Comparison of ENCODE assay signal across 14 cellular contexts in genomic region chr3:155714295-155714718, GRCh38. TPM values are rescaled to one million over a fixed set of nuclear protein-coding genes. Genes with fewer than 3 reads are reported as not detected.
DNase-seq lines count a peak whose midpoint lies in the region; ATAC-seq, FAIRE-seq and TF ChIP-seq lines count a peak whose summit lies in the region.
"Had no signal": no experiment of that assay in that cellular context is flagged by ENCODE, and none has a peak within 500 bp of the region (broad histone marks: within the 10 kb centered on the region; RNA-seq: fewer than 3 reads in every experiment).

No MANE protein-coding gene starts in this region.

- H2AFZ ChIP-seq in HepG2 (ENCODE audit: low read length), result peak overlapping the region; percentile 63

- H3K4me1 ChIP-seq in HepG2 (ENCODE audit: insufficient read depth, low read length) (peaks cover 43% of the 10 kb centered on the region), right lobe of liver (no peaks in the 10 kb centered on the region)

- intact Hi-C loops in HepG2 (cut with micrococcal nuclease; ENCODE audit: unreplicated experiment), result loop anchor here (1.0 to 5.0 kb wide), 2 partner anchors 31 to 158 kb away; partner anchors contain the start of genes GMPS and PLCH1
- intact Hi-C loops in right lobe of liver (cut with DNase I), result no loop called here

- CTCF ChIA-PET in HepG2 (lab: Yijun Ruan, JAX; ENCODE audit: low intra/inter-chr PET ratio, low total read pairs), result no interaction called here

- peak; percentile 34; the same call in 1 of the 2 replicates for TF ChIP-seq RAD21 in HepG2 (CRISPR knock-in tag; IDR thresholded peaks at IDR 0.05)

- TF ChIP-seq POLR2A in HepG2 (IDR thresholded peaks at IDR 0.05; ENCODE audit: insufficient read depth in 1 of 2, low read depth in 2 of 2, low read length in 2 of 2), result no peak
- no peak for TF ChIP-seq POLR2A in right lobe of liver (IDR thresholded peaks at IDR 0.05)

- no peaks in the 10 kb centered on the region for H3K27me3 ChIP-seq in HepG2 (ENCODE audit: control insufficient read depth in 1 of 2, insufficient read depth in 2 of 2, low read length in 2 of 2)
- H3K27me3 ChIP-seq in right lobe of liver, result no peaks in the 10 kb centered on the region

- H4K20me1 ChIP-seq in HepG2 (ENCODE audit: insufficient read depth, low read length), result no peaks in the 10 kb centered on the region

- peak overlapping the region; percentile 68 for H3K4me2 ChIP-seq in HepG2 (ENCODE audit: low read depth, low read length)

- TF ChIP-seq CTCF in HepG2 (CRISPR knock-in tag; IDR thresholded peaks at IDR 0.05) (peak; percentile 59), right lobe of liver (IDR thresholded peaks at IDR 0.05) (no peak), GM20000 (IDR thresholded peaks at IDR 0.05; ENCODE audit: extremely low read depth, missing control alignments) (no peak)

- 0 out of 2 replicates have a peak, but pooled peaks cover 11% of the 10 kb centered on the region for H3K9me3 ChIP-seq in HepG2 (ENCODE audit: low read length)
- no peaks in the 10 kb centered on the region for H3K9me3 ChIP-seq in right lobe of liver

- peak; percentile 100 for ATAC-seq in HepG2
- ATAC-seq in right lobe of liver, result no peak
- no peak for ATAC-seq in GM18520 (IDR thresholded peaks at IDR 0.05; ENCODE audit: unreplicated experiment)
- ATAC-seq: activated CD8-positive, alpha-beta memory T cell treated with anti-CD3 and anti-CD28 coated beads, Interleukin-2, amount 10 ng/mL, durations not matched to agents 7 days and 5 days; effector memory CD8-positive, alpha-beta T cell had no signal

- peak; percentile 76 for FAIRE-seq in HepG2 (lab: Jason Lieb, UNC)

- H3K27ac ChIP-seq in HepG2 (ENCODE audit: extremely low read length, insufficient read depth, low read length) (peak overlapping the region; percentile 54), right lobe of liver (no peak overlapping the region)

- DNase-seq in HepG2 (ENCODE audit: low spot score) (peak; percentile 92), right lobe of liver (no peak), NCI-H69 (lab: John Stamatoyannopoulos, UW) (peak; percentile 94), iPS DF 19.7 (ENCODE audit: low read depth, low spot score) (peak; percentile 15), cerebellum (ENCODE audit: low spot score) (no peak), GM20000 (ENCODE audit: low spot score) (no peak)
- no peak for DNase-seq in stimulated activated CD4-positive, alpha-beta T cell treated with anti-CD3 and anti-CD28 coated beads, Interleukin-2, amount 100 ng/mL, for 48 hours
- DNase-seq: activated CD8-positive, alpha-beta memory T cell treated with anti-CD3 and anti-CD28 coated beads, Interleukin-2, amount 10 ng/mL, durations not matched to agents 7 days and 5 days; activated naive CD4-positive, alpha-beta T cell treated with Interleukin-2 at 50 U/mL for 16 hours; effector memory CD8-positive, alpha-beta T cell; foreskin fibroblast; stimulated activated CD4-positive, alpha-beta T cell treated with anti-CD3 and anti-CD28 coated beads, Interleukin-15, amount 100 ng/mL, for 24 hours; substantia nigra had no signal

- H3K4me3 ChIP-seq in HepG2 (replicated peaks in 1 of 3; ENCODE audit: insufficient read depth in 1 of 3, low read depth in 2 of 3, low read length in 3 of 3) (peak overlapping the region; percentile 9 to 29 (median 24); a peak in 4 of 6 replicates), right lobe of liver (no peak overlapping the region)

- 0% methylated on average over 5 of the region's 5 CpGs for WGBS in HepG2 (ENCODE audit: low lambda C conversion rate)
- 58% methylated on average over 3 of the region's 5 CpGs for WGBS in right lobe of liver (ENCODE audit: insufficient coverage, low coverage, low lambda C conversion rate, missing lambda C conversion rate)

- POLR2A ChIA-PET in HepG2 (lab: Yijun Ruan, JAX), result interaction anchor here (1.0 to 1.5 kb wide), 2 partner anchors 24 to 91 kb away, joined by 3 read pairs; no protein-coding TSS in a partner anchor

- H3K79me2 ChIP-seq in HepG2 (ENCODE audit: insufficient read depth, low read length), result no peaks in the 10 kb centered on the region

- H3K36me3 ChIP-seq in HepG2 (replicated peaks in 1 of 2; ENCODE audit: control insufficient read depth in 1 of 2, insufficient read depth in 2 of 2, low read length in 2 of 2) (no peaks in the 10 kb centered on the region), right lobe of liver (no peaks in the 10 kb centered on the region)

- in situ Hi-C loops in HepG2 (cut with HindIII; ENCODE audit: extremely low pct_ligation_motif_present, low pct_unique_long_range_greater_than_20kb), result no loop called here

- TF ChIP-seq EP300 in HepG2 (IDR thresholded peaks at IDR 0.05; ENCODE audit: low read depth in 2 of 2, low read length in 2 of 2) (peak in 1 of 2 experiments; percentile 78; a peak in 1 of 4 replicates), HepG2 (CRISPR knock-in tag; IDR thresholded peaks at IDR 0.05; ENCODE audit: borderline replicate concordance) (peak; percentile 45; the same call in 1 of the 2 replicates)

- BruUV-seq in HepG2 (replicated peaks; lab: Mats Ljungman, UMichigan), result no TSS peak

- H3K9ac ChIP-seq in HepG2 (ENCODE audit: insufficient read depth, low read depth, low read length), result peak overlapping the region; percentile 5; the same call in 1 of the 2 replicates

TF ChIP-seq in HepG2, 621 proteins besides CTCF, POLR2A, EP300 and RAD21 (continues in another document):
- no peak for TF ChIP-seq REST (IDR thresholded peaks at IDR 0.05; ENCODE audit: borderline replicate concordance in 1 of 2, low read depth in 1 of 2, low read length in 2 of 2)
- TF ChIP-seq ZNF451 (CRISPR knock-in tag; IDR thresholded peaks at IDR 0.05), result no peak
- no peak for TF ChIP-seq MAFG (CRISPR knock-in tag; IDR thresholded peaks at IDR 0.05)
- 0 out of 2 replicates have a peak, but pooled peaks have one; percentile 40 for TF ChIP-seq SSRP1 (CRISPR knock-in tag; IDR thresholded peaks at IDR 0.05)
- TF ChIP-seq SOX6 (IDR thresholded peaks at IDR 0.05), result no peak
- TF ChIP-seq SOX6 (CRISPR knock-in tag; IDR thresholded peaks at IDR 0.05), result peak; percentile 81
- TF ChIP-seq DNMT3B (CRISPR knock-in tag; conservative IDR thresholded peaks at IDR 0.05), result 0 out of 2 replicates have a peak, but pooled peaks have one; percentile 35
- peak; percentile 66; the same call in 1 of the 2 replicates for TF ChIP-seq SNAPC2 (CRISPR knock-in tag; IDR thresholded peaks at IDR 0.05)
- peak; percentile 63; the same call in 1 of the 2 replicates for TF ChIP-seq ELF3 (CRISPR knock-in tag; IDR thresholded peaks at IDR 0.05)
- TF ChIP-seq KLF11 (CRISPR knock-in tag; IDR thresholded peaks at IDR 0.05), result peak; percentile 20; the same call in 1 of the 2 replicates

RNA-seq across cellular contexts. Expression of gene PLCH1, which starts 30.6 kb away (rescaled TPM):
- total RNA-seq in HepG2 (2016; rRNA removed; fragmentation: Illumina TruSeq; extraction: Trizol), result 3.0 and 4.4 TPM in 2 replicates
- total RNA-seq in HepG2 (2016; cell fraction: cytosol; rRNA removed; fragmentation: Illumina TruSeq; extraction: Trizol; ENCODE audit: low read depth), result 0.81 and 0.97 TPM in 2 replicates
- total RNA-seq in HepG2 (2016; cell fraction: insoluble cytoplasmic fraction; rRNA removed; fragmentation: Illumina TruSeq; extraction: Trizol), result 2.8 and 4.1 TPM in 2 replicates
- total RNA-seq in HepG2 (2016; cell fraction: membrane; rRNA removed; fragmentation: Illumina TruSeq; extraction: Trizol), result 0.96 and 1.1 TPM in 2 replicates
- total RNA-seq in HepG2 (2016; cell fraction: nucleus; rRNA removed; fragmentation: Illumina TruSeq; extraction: Trizol), result 5.1 and 5.3 TPM in 2 replicates
- polyA plus RNA-seq in HepG2 (2011; rRNA removed), result 1.2 and 2.0 TPM in 2 replicates
- polyA plus RNA-seq in HepG2 (2011; cell fraction: cytosol; rRNA removed), result 1.1 and 1.3 TPM in 2 replicates
- 1.0 and 2.1 TPM in 2 replicates for polyA plus RNA-seq in HepG2 (2011; cell fraction: nucleus; rRNA removed)
- polyA plus RNA-seq in HepG2 (2012), result 1.0 and 1.7 TPM in 2 replicates
- 0.05 and 0.07 TPM in 2 replicates for polyA plus RNA-seq in HepG2 (2016; cell fraction: cytosol; fragmentation: Illumina TruSeq; extraction: Trizol; ENCODE audit: low read depth)
- polyA plus RNA-seq in HepG2 (2016; cell fraction: insoluble cytoplasmic fraction; fragmentation: Illumina TruSeq; extraction: Trizol; ENCODE audit: low read depth), result 2.0 and 2.5 TPM in 2 replicates
- 0.14 and 0.24 TPM in 2 replicates for polyA plus RNA-seq in HepG2 (2016; cell fraction: membrane; fragmentation: Illumina TruSeq; extraction: Trizol; ENCODE audit: low read depth)
- polyA plus RNA-seq in HepG2 (2016; cell fraction: nucleus; fragmentation: Illumina TruSeq; extraction: Trizol; ENCODE audit: insufficient read depth, low read depth), result 1.7 and 1.9 TPM in 2 replicates
- polyA minus RNA-seq in HepG2 (2011; rRNA and poly(A)+ RNA removed; ENCODE audit: low replicate concordance), result 0.07 and 4.3 TPM in 2 replicates
- 3.6 and 4.0 TPM in 2 replicates for polyA minus RNA-seq in HepG2 (2011; cell fraction: cytosol; rRNA and poly(A)+ RNA removed)
- 10.0 and 12.9 TPM in 2 replicates for polyA minus RNA-seq in HepG2 (2011; cell fraction: nucleus; rRNA and poly(A)+ RNA removed)
- under 1 TPM; 0.07 to 0.25 (median 0.17) TPM for total RNA-seq in right lobe of liver
- 25.0 TPM for total RNA-seq in cerebellum

Comparison
In these comparisons a context has a peak if more than half of its experiments do, and no peak if none do; other contexts are left out.
1. DNase-seq: peak in HepG2 (single experiment), NCI-H69 (single experiment) and iPS DF 19.7 (single experiment); none in right lobe of liver (0 of 3), cerebellum (single experiment), GM20000 (single experiment) and stimulated activated CD4-positive, alpha-beta T cell treated with anti-CD3 and anti-CD28 coated beads, Interleukin-2, amount 100 ng/mL, for 48 hours (0 of 2).
2. H3K4me3 ChIP-seq: peak in HepG2 (3 of 3); none in right lobe of liver (0 of 3).